ENCODE assay signal across 8 cellular contexts in the genomic region with DNA sequence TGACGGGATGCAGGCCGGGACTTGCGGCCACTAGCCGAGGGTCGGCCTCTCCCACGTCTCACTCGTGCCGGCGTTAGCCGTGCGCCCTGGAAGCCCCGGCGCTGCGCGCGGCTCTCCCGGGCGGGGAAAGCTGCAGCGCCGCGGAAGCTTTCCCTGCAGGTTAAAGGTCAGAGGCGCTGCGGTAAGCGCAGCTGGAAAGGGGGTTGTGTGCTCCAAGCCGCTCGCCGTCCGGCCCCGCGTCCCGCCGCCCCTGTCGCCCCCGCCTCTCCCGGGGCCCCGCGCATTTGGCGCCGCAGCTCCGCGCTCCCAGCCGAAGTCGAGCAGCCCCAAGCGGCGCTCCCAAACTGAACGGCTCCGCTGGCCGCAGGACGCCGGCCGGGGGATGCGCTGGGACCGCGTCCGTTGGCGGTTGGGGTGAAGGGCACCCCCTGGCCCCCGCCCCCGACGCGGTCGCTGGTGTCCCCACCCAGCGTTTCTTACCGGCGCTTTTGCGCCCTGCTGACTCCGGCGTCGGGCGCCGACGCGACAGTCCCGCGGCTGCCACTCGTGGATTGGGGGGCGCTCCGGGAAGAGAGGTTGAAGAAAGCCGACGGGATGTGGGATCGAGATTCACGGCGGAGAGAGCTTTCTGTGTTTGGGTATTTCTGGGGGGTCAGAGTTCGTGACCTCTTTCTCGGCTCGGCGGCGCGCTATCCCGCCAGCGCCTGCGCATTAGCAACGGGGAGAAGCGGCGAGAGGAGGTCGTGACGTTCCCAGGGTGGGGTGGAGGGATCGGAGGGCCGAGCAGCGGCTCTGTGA. TPM values are rescaled to one million over a fixed set of nuclear protein-coding genes. Genes with fewer than 3 reads are reported as not detected.
DNase-seq lines count a peak whose midpoint lies in the region; ATAC-seq and TF ChIP-seq lines count a peak whose summit lies in the region.

A gene (minus strand): TSS at position 719 of the 798 bp plus-strand sequence. CDS start 6,234 bp downstream, outside the sequence.

- POLR2A ChIA-PET in CD4-positive, alpha-beta T cell (lab: Charles Lee), result interaction anchor here (0.6 to 2.0 kb wide), 9 partner anchors 9 to 1396 kb away, joined by 3 to 32 read pairs (median 5); a partner anchor contains a TSS

- no peaks in the 10 kb centered on the region for H3K9me3 Mint-ChIP-seq in CD4-positive, alpha-beta T cell

- no peaks in the 10 kb centered on the region for H3K27me3 Mint-ChIP-seq in CD4-positive, alpha-beta T cell

- peaks cover 23% of the 10 kb centered on the region for H3K4me1 Mint-ChIP-seq in CD4-positive, alpha-beta T cell (ENCODE audit: low read depth)

- intact Hi-C loops in CD4-positive, alpha-beta T cell (cut with DNase I, micrococcal nuclease), result loop anchor here (2.0 to 10.0 kb wide), 8 partner anchors 71 to 1608 kb away; a partner anchor contains a TSS

- peak within 1 kb of the TSS; percentile 89 for H3K27ac Mint-ChIP-seq in CD4-positive, alpha-beta T cell

- CTCF ChIA-PET in CD4-positive, alpha-beta T cell (lab: Charles Lee), result interaction anchor here (0.6 to 2.0 kb wide), 23 partner anchors 9 to 1605 kb away, joined by 3 to 16 read pairs (median 4); a partner anchor contains a TSS

- H3K27me3 ChIP-seq in CD4-positive, alpha-beta T cell (ENCODE audit: control insufficient read depth, insufficient read depth, low read length), result no peaks in the 10 kb centered on the region

- DNase-seq in CD4-positive, alpha-beta T cell, result peak; percentile 85 to 93 (median 90)
- DNase-seq in HPDE6-E6E7 (ENCODE audit: extremely low spot score) (peak; percentile 99), lung microvascular endothelial cell (ENCODE audit: low read depth in 2 of 2) (peak; percentile 97)
- peak; percentile 88 for DNase-seq in NK-92 treated with Interleukin-12 subunit alpha and Interleukin-12 subunit beta, amount 100 ng/mL, for 24 hours (lab: John Stamatoyannopoulos, UW)
- peak; percentile 93 for DNase-seq in activated CD8-positive, alpha-beta memory T cell treated with anti-CD3 and anti-CD28 coated beads for 24 hours
- peak; percentile 83 for DNase-seq in effector CD8-positive, alpha-beta T cell (lab: John Stamatoyannopoulos, UW)
- DNase-seq in stimulated activated CD4-positive, alpha-beta T cell treated with anti-CD3 and anti-CD28 coated beads, TNF-alpha, amount 100 ng/mL, for 48 hours (ENCODE audit: low read depth in 3 of 3), result peak; percentile 78 to 88 (median 87)

- H3K4me3 Mint-ChIP-seq in CD4-positive, alpha-beta T cell, result peak within 1 kb of the TSS; percentile 98

- TF ChIP-seq CTCF in CD4-positive, alpha-beta T cell (IDR thresholded peaks at IDR 0.05), result no peak

- H3K9me3 ChIP-seq in CD4-positive, alpha-beta T cell (ENCODE audit: control insufficient read depth, low read length), result no peaks in the 10 kb centered on the region

- peak; percentile 98 for ATAC-seq in CD4-positive, alpha-beta T cell (ENCODE audit: poor library complexity)
- peak; percentile 97 for ATAC-seq in GM19463 (IDR thresholded peaks at IDR 0.05; ENCODE audit: unreplicated experiment)

- H3K27ac ChIP-seq in CD4-positive, alpha-beta T cell (ENCODE audit: low read depth, low read length), result peak within 1 kb of the TSS; percentile 72

- peaks cover 22% of the 10 kb centered on the region for H3K36me3 Mint-ChIP-seq in CD4-positive, alpha-beta T cell (ENCODE audit: low read depth)

RNA-seq across cellular contexts. Expression of the gene that starts here (rescaled TPM):
- total RNA-seq in CD4-positive, alpha-beta T cell, result 10 to 100 TPM; 48.3 to 58.9 TPM
- total RNA-seq in lung microvascular endothelial cell, result 10.2 and 17.1 TPM in 2 replicates

Comparison
In these comparisons a context has a peak if more than half of its experiments do, and no peak if none do; other contexts are left out.
1. Peak in every context shown above with its lines: DNase-seq, ATAC-seq and H3K27ac ChIP-seq.